27 cellular contexts compared by ENCODE assay signal in genomic region chr11:5243845-5244180, GRCh38. TPM values are rescaled to one million over a fixed set of nuclear protein-coding genes. Genes with fewer than 3 reads are reported as not detected.
DNase-seq lines count a peak whose midpoint lies in the region; ATAC-seq, FAIRE-seq and TF ChIP-seq lines count a peak whose summit lies in the region.
"Had no signal": no experiment of that assay in that cellular context is flagged by ENCODE, and none has a peak within 500 bp of the region (broad histone marks: within the 10 kb centered on the region; RNA-seq: fewer than 3 reads in every experiment).

No MANE protein-coding gene starts in this region.

- H2AFZ ChIP-seq in Loucy (ENCODE audit: low read length) (0 out of 2 replicates have a peak overlapping the region, but pooled peaks have one; percentile 11), K562 (ENCODE audit: low read depth, low read length) (peak overlapping the region; percentile 48; the same call in 1 of the 2 replicates)

- H3K9me1 ChIP-seq in K562 (ENCODE audit: control insufficient read depth, insufficient read depth, low read length) = no peaks in the 10 kb centered on the region

- intact Hi-C loops in K562 (cut with micrococcal nuclease) = loop anchor here (2.0 kb wide), 3 partner anchors 37 to 119 kb away; no protein-coding TSS in a partner anchor

- H3K9me3 ChIP-seq in Loucy (ENCODE audit: insufficient read depth, low read depth, low read length) = no peaks in the 10 kb centered on the region
- H3K9me3 ChIP-seq in K562 (replicated peaks; ENCODE audit: control insufficient read depth, insufficient read depth, low read depth, low read length) = no peaks in the 10 kb centered on the region
- H3K9me3 ChIP-seq: BE2C, BLaER1 had no signal

- no peaks in the 10 kb centered on the region for H3K36me3 Mint-ChIP-seq in activated T-helper 17 cell treated with anti-CD3 and anti-CD28 coated beads, Interleukin-2, amount 50 U/mL, for 72 hours (ENCODE audit: low read depth)
- H3K36me3 Mint-ChIP-seq: CD14-positive monocyte; CD4-positive, alpha-beta memory T cell; CD4-positive, CD25-positive, alpha-beta regulatory T cell; CD8-positive, alpha-beta memory T cell had no signal

- H3K79me2 ChIP-seq in Loucy (ENCODE audit: insufficient read depth, low read length) (no peaks in the 10 kb centered on the region), K562 (ENCODE audit: control insufficient read depth, insufficient read depth, low read length) (peaks cover 91% of the 10 kb centered on the region)

- peaks cover 13% of the 10 kb centered on the region for H3K27me3 Mint-ChIP-seq in activated T-helper 17 cell treated with anti-CD3 and anti-CD28 coated beads, Interleukin-2, amount 50 U/mL, for 72 hours

- no peak for FAIRE-seq in K562 (lab: Jason Lieb, UNC)
- FAIRE-seq: A204.1, GM12891, GM19239 had no signal

- H3F3A ChIP-seq in Loucy (ENCODE audit: low read depth) = no peaks in the 10 kb centered on the region

- in situ Hi-C loops in K562 (cut with MboI) = loop anchor here (5.0 kb wide), 1 partner anchor 43 kb away; no protein-coding TSS in a partner anchor

- POLR2A ChIA-PET in K562 (lab: Yijun Ruan, JAX) = no interaction called here

- DNase-seq in K562 (ENCODE audit: extremely low read depth in 1 of 4, low spot score in 3 of 4) (no peak), GF-D8 (lab: John Stamatoyannopoulos, UW) (no peak)
- DNase-seq: 8988T; ACHN; BE2C; C1 segment of cervical spinal cord; CD4-positive, alpha-beta memory T cell; CD4-positive, CD25-positive, alpha-beta regulatory T cell; CD8-positive, alpha-beta memory T cell; COR-L47; DMS 273 treated with DMSO at 0.1 percent for 48 hours; DMS153; DMS53; DMS79; DND-41; EL; GDM1 had no signal

- H3K9me3 Mint-ChIP-seq in activated T-helper 17 cell treated with anti-CD3 and anti-CD28 coated beads, Interleukin-2, amount 50 U/mL, for 72 hours = no peaks in the 10 kb centered on the region
- H3K9me3 Mint-ChIP-seq: CD8-positive, alpha-beta memory T cell had no signal

- no peaks in the 10 kb centered on the region for H3K4me1 Mint-ChIP-seq in activated T-helper 17 cell treated with anti-CD3 and anti-CD28 coated beads, Interleukin-2, amount 50 U/mL, for 72 hours
- H3K4me1 Mint-ChIP-seq: CD14-positive monocyte; CD4-positive, alpha-beta memory T cell; CD4-positive, CD25-positive, alpha-beta regulatory T cell; CD8-positive, alpha-beta memory T cell had no signal

- H3K27ac ChIP-seq in K562 (ENCODE audit: extremely low read depth, low read depth, low read length) = peak overlapping the region; percentile 80
- H3K27ac ChIP-seq: BLaER1 had no signal

- H4K20me1 ChIP-seq in Loucy (ENCODE audit: insufficient read depth, low read length, poor library complexity, severe bottlenecking) (no peaks in the 10 kb centered on the region), K562 (replicated peaks; ENCODE audit: control insufficient read depth, insufficient read depth, low read length) (peaks cover 5% of the 10 kb centered on the region; the same call in 1 of the 2 replicates)
- H4K20me1 ChIP-seq: BLaER1 had no signal

- no peak overlapping the region for H3K4me3 ChIP-seq in Loucy (ENCODE audit: low read length, poor library complexity, severe bottlenecking)
- H3K4me3 ChIP-seq in K562 = peak overlapping the region; percentile 26; the same call in 1 of the 2 replicates
- H3K4me3 ChIP-seq: BLaER1 had no signal

- no peak overlapping the region for H3K4me3 Mint-ChIP-seq in activated T-helper 17 cell treated with anti-CD3 and anti-CD28 coated beads, Interleukin-2, amount 50 U/mL, for 72 hours
- H3K4me3 Mint-ChIP-seq: CD14-positive monocyte; CD4-positive, alpha-beta memory T cell; CD4-positive, CD25-positive, alpha-beta regulatory T cell; CD8-positive, alpha-beta memory T cell had no signal

- no TSS peak for BruUV-seq in K562 (replicated peaks; lab: Mats Ljungman, UMichigan)

- TF ChIP-seq EP300 in K562 (IDR thresholded peaks at IDR 0.05; ENCODE audit: low read length) = no peak

- 13% methylated on average over 4 of the region's 4 CpGs for WGBS in K562 (ENCODE audit: insufficient coverage, low coverage, missing lambda C conversion rate)

- no peak for TF ChIP-seq RAD21 in K562 (CRISPR knock-in tag; conservative IDR thresholded peaks at IDR 0.05 in 1 of 2, IDR thresholded peaks at IDR 0.05 in 1 of 2)

- H3K27ac Mint-ChIP-seq in activated T-helper 17 cell treated with anti-CD3 and anti-CD28 coated beads, Interleukin-2, amount 50 U/mL, for 72 hours = no peak overlapping the region
- H3K27ac Mint-ChIP-seq: CD14-positive monocyte; CD4-positive, alpha-beta memory T cell; CD4-positive, CD25-positive, alpha-beta regulatory T cell; CD8-positive, alpha-beta memory T cell had no signal

- ATAC-seq in K562 = no peak
- ATAC-seq in activated T-helper 17 cell treated with anti-CD3 and anti-CD28 coated beads, Interleukin-2, amount 50 U/mL, for 72 hours (replicated peaks) = no peak

- H3K4me1 ChIP-seq in Loucy (ENCODE audit: insufficient read depth, low read length, poor library complexity, severe bottlenecking) (peaks cover 5% of the 10 kb centered on the region), K562 (replicated peaks in 1 of 2; ENCODE audit: control insufficient read depth in 2 of 2, insufficient read depth in 2 of 2, low read length in 2 of 2) (peaks cover 8 to 31% of the 10 kb centered on the region in 2 experiments)
- H3K4me1 ChIP-seq: BE2C, BLaER1 had no signal

- H3K36me3 ChIP-seq in Loucy (ENCODE audit: insufficient read depth, low read length) (no peaks in the 10 kb centered on the region), K562 (ENCODE audit: control insufficient read depth, insufficient read depth, low read length) (peaks cover 40% of the 10 kb centered on the region)
- H3K36me3 ChIP-seq: BE2C, BLaER1 had no signal

- CTCF ChIA-PET in K562 (lab: Yijun Ruan, JAX; ENCODE audit: low intra/inter-chr PET ratio) = no interaction called here

- no peak overlapping the region for H3K9ac ChIP-seq in Loucy (ENCODE audit: low read depth, low read length, poor library complexity, severe bottlenecking)
- peak overlapping the region in 1 of 2 experiments; percentile 70; a peak in 1 of 4 replicates for H3K9ac ChIP-seq in K562 (ENCODE audit: insufficient read depth in 1 of 2, low read depth in 2 of 2, low read length in 2 of 2)
- H3K9ac ChIP-seq: BLaER1 had no signal

- no peaks in the 10 kb centered on the region for H3K9me2 ChIP-seq in Loucy (replicated peaks; ENCODE audit: low read depth, low read length)

- TF ChIP-seq CTCF in Loucy (conservative IDR thresholded peaks at IDR 0.05; ENCODE audit: low read length) (no peak), K562 (IDR thresholded peaks at IDR 0.05 in 2 of 3, conservative IDR thresholded peaks at IDR 0.05 in 1 of 3; ENCODE audit: insufficient read depth in 2 of 3, low read depth in 1 of 3, low read length in 3 of 3) (no peak)

- H3K27me3 ChIP-seq in Loucy (ENCODE audit: insufficient read depth, low read length, poor library complexity, severe bottlenecking) = no peaks in the 10 kb centered on the region
- no peaks in the 10 kb centered on the region for H3K27me3 ChIP-seq in K562 (ENCODE audit: control insufficient read depth in 2 of 2, insufficient read depth in 2 of 2, low read length in 2 of 2)
- H3K27me3 ChIP-seq: BE2C, BLaER1 had no signal

- TF ChIP-seq POLR2A in K562 (conservative IDR thresholded peaks at IDR 0.05) = peak; percentile 48

- no peak overlapping the region for H3K4me2 ChIP-seq in Loucy (ENCODE audit: low read depth, low read length, poor library complexity, severe bottlenecking)
- peak overlapping the region; percentile 88 for H3K4me2 ChIP-seq in K562 (ENCODE audit: insufficient read depth, low read length)
- H3K4me2 ChIP-seq: BLaER1 had no signal

RNA-seq across cellular contexts. Expression of gene HBG1, which starts 5.8 kb away (rescaled TPM):
- 324 and 332 TPM in 2 replicates for total RNA-seq in K562 (2011; cell fraction: chromatin; rRNA removed; ENCODE audit: low replicate concordance)
- total RNA-seq in K562 (2011; cell fraction: nucleolus; rRNA removed) = 688 and 922 TPM in 2 replicates
- 700 and 723 TPM in 2 replicates for total RNA-seq in K562 (2011; cell fraction: nucleoplasm; rRNA removed)
- total RNA-seq in K562 (2014; rRNA removed) = 3,349 and 3,828 TPM in 2 replicates
- 3,691 and 4,785 TPM in 2 replicates for total RNA-seq in K562 (2014; rRNA removed; fragmentation: Illumina TruSeq; extraction: Trizol)
- 1,066 and 1,105 TPM in 2 replicates for total RNA-seq in K562 (2015; rRNA removed; fragmentation: Illumina TruSeq; extraction: Trizol)
- total RNA-seq in K562 (2021) = 3,171 and 3,343 TPM in 2 replicates
- polyA plus RNA-seq in K562 (2011; rRNA removed) = 10,167 and 10,862 TPM in 2 replicates
- 6,522 and 7,647 TPM in 2 replicates for polyA plus RNA-seq in K562 (2011; cell fraction: cytosol; rRNA removed)
- 1,318 and 1,569 TPM in 2 replicates for polyA plus RNA-seq in K562 (2011; cell fraction: nucleus; rRNA removed)
- polyA plus RNA-seq in K562 (2012) = 627 and 1,941 TPM in 2 replicates
- 4,898 and 6,694 TPM in 2 replicates for polyA plus RNA-seq in K562 (2014; fragmentation: Illumina TruSeq; extraction: Trizol)
- polyA plus RNA-seq in K562 (2014; fragmentation: Nextera tagmentation; extraction: Ambion mirVana) = over 10,000 TPM; 14,841 to 16,338 TPM
- 5,149 and 5,228 TPM in 2 replicates for polyA plus RNA-seq in K562 (2014; rRNA removed)
- polyA minus RNA-seq in K562 (2011; rRNA and poly(A)+ RNA removed) = 1,181 and 1,290 TPM in 2 replicates
- 612 and 821 TPM in 2 replicates for polyA minus RNA-seq in K562 (2011; cell fraction: cytosol; rRNA and poly(A)+ RNA removed)
- polyA minus RNA-seq in K562 (2011; cell fraction: nucleus; rRNA and poly(A)+ RNA removed) = 282 and 470 TPM in 2 replicates
- total RNA-seq in activated T-helper 17 cell treated with anti-CD3 and anti-CD28 coated beads, Interleukin-2, amount 50 U/mL, for 72 hours = not detected
- total RNA-seq: A673; CD4-positive, alpha-beta memory T cell; CD4-positive, CD25-positive, alpha-beta regulatory T cell; CD8-positive, alpha-beta memory T cell; Daoy; G401 had no signal
- polyA plus RNA-seq: CD14-positive monocyte; CD4-positive, alpha-beta memory T cell; CD4-positive, CD25-positive, alpha-beta regulatory T cell; CD8-positive, alpha-beta memory T cell had no signal

RNA-seq across cellular contexts. Expression of gene HBD, which starts 9.5 kb away (rescaled TPM):
- 4.7 and 5.3 TPM in 2 replicates for total RNA-seq in K562 (2011; cell fraction: chromatin; rRNA removed; ENCODE audit: low replicate concordance)
- total RNA-seq in K562 (2011; cell fraction: nucleolus; rRNA removed) = 10.2 and 15.1 TPM in 2 replicates
- 11.3 and 12.1 TPM in 2 replicates for total RNA-seq in K562 (2011; cell fraction: nucleoplasm; rRNA removed)
- 19.9 and 20.9 TPM in 2 replicates for total RNA-seq in K562 (2014; rRNA removed)
- 26.9 and 27.6 TPM in 2 replicates for total RNA-seq in K562 (2014; rRNA removed; fragmentation: Illumina TruSeq; extraction: Trizol)
- 11.8 and 13.4 TPM in 2 replicates for total RNA-seq in K562 (2015; rRNA removed; fragmentation: Illumina TruSeq; extraction: Trizol)
- total RNA-seq in K562 (2021) = 26.6 and 28.0 TPM in 2 replicates
- 26.0 and 46.3 TPM in 2 replicates for polyA plus RNA-seq in K562 (2011; rRNA removed)
- 46.3 and 49.2 TPM in 2 replicates for polyA plus RNA-seq in K562 (2011; cell fraction: cytosol; rRNA removed)
- 14.5 and 15.3 TPM in 2 replicates for polyA plus RNA-seq in K562 (2011; cell fraction: nucleus; rRNA removed)
- polyA plus RNA-seq in K562 (2012) = 4.9 and 28.5 TPM in 2 replicates
- 36.0 and 44.6 TPM in 2 replicates for polyA plus RNA-seq in K562 (2014; fragmentation: Illumina TruSeq; extraction: Trizol)
- polyA plus RNA-seq in K562 (2014; fragmentation: Nextera tagmentation; extraction: Ambion mirVana) = 100 to 1,000 TPM; 137 to 169 TPM
- polyA plus RNA-seq in K562 (2014; rRNA removed) = 29.5 and 48.5 TPM in 2 replicates
- polyA minus RNA-seq in K562 (2011; rRNA and poly(A)+ RNA removed) = 10.7 and 23.6 TPM in 2 replicates
- 6.2 and 7.1 TPM in 2 replicates for polyA minus RNA-seq in K562 (2011; cell fraction: cytosol; rRNA and poly(A)+ RNA removed)
- polyA minus RNA-seq in K562 (2011; cell fraction: nucleus; rRNA and poly(A)+ RNA removed) = 2.8 and 4.8 TPM in 2 replicates
- not detected for total RNA-seq in activated T-helper 17 cell treated with anti-CD3 and anti-CD28 coated beads, Interleukin-2, amount 50 U/mL, for 72 hours
- total RNA-seq: A673; CD4-positive, alpha-beta memory T cell; CD4-positive, CD25-positive, alpha-beta regulatory T cell; CD8-positive, alpha-beta memory T cell; Daoy; G401 had no signal
- polyA plus RNA-seq: CD14-positive monocyte; CD4-positive, alpha-beta memory T cell; CD4-positive, CD25-positive, alpha-beta regulatory T cell; CD8-positive, alpha-beta memory T cell had no signal

RNA-seq across cellular contexts. Expression of gene HBG2, which starts 10.8 kb away (rescaled TPM):
- 272 and 470 TPM in 2 replicates for total RNA-seq in K562 (2011; cell fraction: chromatin; rRNA removed; ENCODE audit: low replicate concordance)
- total RNA-seq in K562 (2011; cell fraction: nucleolus; rRNA removed) = 1,129 and 1,276 TPM in 2 replicates
- 972 and 1,024 TPM in 2 replicates for total RNA-seq in K562 (2011; cell fraction: nucleoplasm; rRNA removed)
- 4,133 and 5,659 TPM in 2 replicates for total RNA-seq in K562 (2014; rRNA removed)
- 14,495 and 14,520 TPM in 2 replicates for total RNA-seq in K562 (2014; rRNA removed; fragmentation: Illumina TruSeq; extraction: Trizol)
- 1,503 and 1,626 TPM in 2 replicates for total RNA-seq in K562 (2015; rRNA removed; fragmentation: Illumina TruSeq; extraction: Trizol)
- total RNA-seq in K562 (2021) = 9,242 and 9,746 TPM in 2 replicates
- 14,543 and 18,939 TPM in 2 replicates for polyA plus RNA-seq in K562 (2011; rRNA removed)
- polyA plus RNA-seq in K562 (2011; cell fraction: cytosol; rRNA removed) = 11,967 and 13,477 TPM in 2 replicates
- 3,033 and 3,867 TPM in 2 replicates for polyA plus RNA-seq in K562 (2011; cell fraction: nucleus; rRNA removed)
- 2,383 and 7,190 TPM in 2 replicates for polyA plus RNA-seq in K562 (2012)
- polyA plus RNA-seq in K562 (2014; fragmentation: Illumina TruSeq; extraction: Trizol) = 5,264 and 6,648 TPM in 2 replicates
- polyA plus RNA-seq in K562 (2014; fragmentation: Nextera tagmentation; extraction: Ambion mirVana) = over 10,000 TPM; 53,065 to 58,619 TPM
- polyA plus RNA-seq in K562 (2014; rRNA removed) = 10,515 and 11,063 TPM in 2 replicates
- polyA minus RNA-seq in K562 (2011; rRNA and poly(A)+ RNA removed) = 2,172 and 2,198 TPM in 2 replicates
- polyA minus RNA-seq in K562 (2011; cell fraction: cytosol; rRNA and poly(A)+ RNA removed) = 396 and 509 TPM in 2 replicates
- 161 and 330 TPM in 2 replicates for polyA minus RNA-seq in K562 (2011; cell fraction: nucleus; rRNA and poly(A)+ RNA removed)
- total RNA-seq in activated T-helper 17 cell treated with anti-CD3 and anti-CD28 coated beads, Interleukin-2, amount 50 U/mL, for 72 hours = not detected
- total RNA-seq: A673; CD4-positive, alpha-beta memory T cell; CD4-positive, CD25-positive, alpha-beta regulatory T cell; CD8-positive, alpha-beta memory T cell; Daoy; G401 had no signal
- polyA plus RNA-seq: CD4-positive, alpha-beta memory T cell; CD4-positive, CD25-positive, alpha-beta regulatory T cell; CD8-positive, alpha-beta memory T cell had no signal

RNA-seq across cellular contexts. Expression of gene HBB, which starts 16.9 kb away (rescaled TPM):
- total RNA-seq in K562 (2011; cell fraction: chromatin; rRNA removed; ENCODE audit: low replicate concordance) = 0.79 TPM in 1 of 2 replicates, not detected in the other
- 0.79 TPM in 1 of 2 replicates, not detected in the other for total RNA-seq in K562 (2011; cell fraction: nucleolus; rRNA removed)
- total RNA-seq in K562 (2011; cell fraction: nucleoplasm; rRNA removed) = not detected in 2 replicates
- total RNA-seq in K562 (2014; rRNA removed) (0.33 TPM in 1 of 2 replicates, not detected in the other), K562 (2014; rRNA removed; fragmentation: Illumina TruSeq; extraction: Trizol) (0.33 and 0.45 TPM in 2 replicates), K562 (2015; rRNA removed; fragmentation: Illumina TruSeq; extraction: Trizol) (not detected in 2 replicates), K562 (2021) (0.72 and 1.5 TPM in 2 replicates)
- polyA plus RNA-seq in K562 (2011; rRNA removed) (0.23 and 0.46 TPM in 2 replicates), K562 (2014; fragmentation: Illumina TruSeq; extraction: Trizol) (1.0 and 1.1 TPM in 2 replicates), K562 (2014; fragmentation: Nextera tagmentation; extraction: Ambion mirVana) (1 to 10 TPM; 1.2 to 3.4 TPM), K562 (2014; rRNA removed) (0.18 and 1.2 TPM in 2 replicates)
- polyA plus RNA-seq in K562 (2011; cell fraction: cytosol; rRNA removed) = 0.92 TPM in 1 of 2 replicates, not detected in the other
- polyA plus RNA-seq in K562 (2011; cell fraction: nucleus; rRNA removed) = 0.72 TPM in 1 of 2 replicates, not detected in the other
- 0.23 and 0.37 TPM in 2 replicates for polyA plus RNA-seq in K562 (2012)
- not detected in 2 replicates for polyA minus RNA-seq in K562 (2011; rRNA and poly(A)+ RNA removed)
- polyA minus RNA-seq in K562 (2011; cell fraction: cytosol; rRNA and poly(A)+ RNA removed) = not detected in 2 replicates
- polyA minus RNA-seq in K562 (2011; cell fraction: nucleus; rRNA and poly(A)+ RNA removed) = not detected in 2 replicates
- total RNA-seq in activated T-helper 17 cell treated with anti-CD3 and anti-CD28 coated beads, Interleukin-2, amount 50 U/mL, for 72 hours = not detected
- total RNA-seq: A673; CD8-positive, alpha-beta memory T cell; Daoy; G401 had no signal
- polyA plus RNA-seq: CD8-positive, alpha-beta memory T cell had no signal

RNA-seq across cellular contexts. Expression of gene HBE1, which starts 25.9 kb away (rescaled TPM):
- 428 and 488 TPM in 2 replicates for total RNA-seq in K562 (2011; cell fraction: chromatin; rRNA removed; ENCODE audit: low replicate concordance)
- total RNA-seq in K562 (2011; cell fraction: nucleolus; rRNA removed) = 920 and 1,516 TPM in 2 replicates
- 1,288 and 1,316 TPM in 2 replicates for total RNA-seq in K562 (2011; cell fraction: nucleoplasm; rRNA removed)
- total RNA-seq in K562 (2014; rRNA removed) (1,522 and 1,641 TPM in 2 replicates), K562 (2014; rRNA removed; fragmentation: Illumina TruSeq; extraction: Trizol) (1,988 and 2,064 TPM in 2 replicates), K562 (2015; rRNA removed; fragmentation: Illumina TruSeq; extraction: Trizol) (594 and 612 TPM in 2 replicates), K562 (2021) (1,978 and 2,119 TPM in 2 replicates)
- polyA plus RNA-seq in K562 (2011; rRNA removed) (1,590 and 10,250 TPM in 2 replicates), K562 (2014; fragmentation: Illumina TruSeq; extraction: Trizol) (2,663 and 2,874 TPM in 2 replicates), K562 (2014; fragmentation: Nextera tagmentation; extraction: Ambion mirVana) (1,000 to 10,000 TPM; 2,181 to 2,800 TPM), K562 (2014; rRNA removed) (2,730 and 3,408 TPM in 2 replicates)
- polyA plus RNA-seq in K562 (2011; cell fraction: cytosol; rRNA removed) = 2,905 and 13,663 TPM in 2 replicates
- 783 and 2,910 TPM in 2 replicates for polyA plus RNA-seq in K562 (2011; cell fraction: nucleus; rRNA removed)
- 1,158 and 1,777 TPM in 2 replicates for polyA plus RNA-seq in K562 (2012)
- polyA minus RNA-seq in K562 (2011; rRNA and poly(A)+ RNA removed) = 579 and 3,233 TPM in 2 replicates
- polyA minus RNA-seq in K562 (2011; cell fraction: cytosol; rRNA and poly(A)+ RNA removed) = 263 and 1,304 TPM in 2 replicates
- 90.1 and 239 TPM in 2 replicates for polyA minus RNA-seq in K562 (2011; cell fraction: nucleus; rRNA and poly(A)+ RNA removed)
- not detected for total RNA-seq in activated T-helper 17 cell treated with anti-CD3 and anti-CD28 coated beads, Interleukin-2, amount 50 U/mL, for 72 hours
- total RNA-seq: A673; CD4-positive, alpha-beta memory T cell; CD4-positive, CD25-positive, alpha-beta regulatory T cell; CD8-positive, alpha-beta memory T cell; G401 had no signal
- polyA plus RNA-seq: CD14-positive monocyte; CD4-positive, alpha-beta memory T cell; CD4-positive, CD25-positive, alpha-beta regulatory T cell; CD8-positive, alpha-beta memory T cell had no signal

Comparison
In these comparisons a context has a peak if more than half of its experiments do, and no peak if none do; other contexts are left out.
1. RNA of gene HBG1, which starts 5.8 kb away (total RNA-seq): 324 to 4,785 TPM in K562; not detected in activated T-helper 17 cell treated with anti-CD3 and anti-CD28 coated beads, Interleukin-2, amount 50 U/mL, for 72 hours; every median in the first group is over 100 times any median in the second.
2. RNA of gene HBD, which starts 9.5 kb away (total RNA-seq): 4.7 to 28.0 TPM in K562; not detected in activated T-helper 17 cell treated with anti-CD3 and anti-CD28 coated beads, Interleukin-2, amount 50 U/mL, for 72 hours; every median in the first group is over 4 times any median in the second.
3. RNA of gene HBG2, which starts 10.8 kb away (total RNA-seq): 272 to 14,520 TPM in K562; not detected in activated T-helper 17 cell treated with anti-CD3 and anti-CD28 coated beads, Interleukin-2, amount 50 U/mL, for 72 hours; every median in the first group is over 100 times any median in the second.